Comparison of ENCODE assay signal across 1 cellular context in genomic region chr6:134774244-134774643, GRCh38.
TF ChIP-seq lines count a peak whose summit lies in the region.

No MANE protein-coding gene starts in this region.

TF ChIP-seq in K562, 482 proteins besides CTCF, POLR2A, EP300 and RAD21 (continued from another document):
- peak; percentile 28; the same call in 1 of the 2 replicates for TF ChIP-seq ZNF316 (IDR thresholded peaks at IDR 0.05)
- TF ChIP-seq ZNF75A (CRISPR knock-in tag; IDR thresholded peaks at IDR 0.05) = no peak
- no peak for TF ChIP-seq NCOA1 (IDR thresholded peaks at IDR 0.05; ENCODE audit: low read depth)
- no peak for TF ChIP-seq ILF3 (IDR thresholded peaks at IDR 0.05; ENCODE audit: borderline replicate concordance)
- TF ChIP-seq PRDM10 (IDR thresholded peaks at IDR 0.05; ENCODE audit: partially characterized antibody) = no peak
- no peak for TF ChIP-seq ZNF311 (CRISPR knock-in tag; IDR thresholded peaks at IDR 0.05)
- peak; percentile 37 for TF ChIP-seq NFE2 (IDR thresholded peaks at IDR 0.05; ENCODE audit: low read depth)
